1 cellular context compared by ENCODE assay signal in the genomic region with DNA sequence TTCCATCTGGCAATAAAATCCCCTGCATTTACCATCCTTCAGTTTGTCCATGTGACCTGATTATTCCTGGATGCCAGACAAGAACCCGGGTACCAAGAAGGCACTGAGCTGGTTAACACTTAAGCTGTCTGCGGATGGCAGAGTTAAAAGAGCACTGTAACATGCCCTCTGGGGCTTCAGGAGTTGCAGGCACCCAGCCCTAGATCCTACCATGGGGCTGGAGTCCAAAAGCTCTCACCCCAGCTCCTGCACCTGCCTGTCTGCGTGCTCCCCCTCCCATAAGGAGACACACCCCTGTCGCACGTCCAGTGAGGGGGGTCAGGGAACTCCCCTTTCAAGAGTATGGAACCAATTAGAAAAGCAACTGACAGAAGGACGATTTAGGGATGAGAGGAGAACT.
TF ChIP-seq lines count a peak whose summit lies in the region.

No MANE protein-coding gene starts in this region.

TF ChIP-seq in GM23338, 12 proteins besides CTCF, POLR2A, EP300 and RAD21 (continued from another document):
- TF ChIP-seq, protein P1, sequence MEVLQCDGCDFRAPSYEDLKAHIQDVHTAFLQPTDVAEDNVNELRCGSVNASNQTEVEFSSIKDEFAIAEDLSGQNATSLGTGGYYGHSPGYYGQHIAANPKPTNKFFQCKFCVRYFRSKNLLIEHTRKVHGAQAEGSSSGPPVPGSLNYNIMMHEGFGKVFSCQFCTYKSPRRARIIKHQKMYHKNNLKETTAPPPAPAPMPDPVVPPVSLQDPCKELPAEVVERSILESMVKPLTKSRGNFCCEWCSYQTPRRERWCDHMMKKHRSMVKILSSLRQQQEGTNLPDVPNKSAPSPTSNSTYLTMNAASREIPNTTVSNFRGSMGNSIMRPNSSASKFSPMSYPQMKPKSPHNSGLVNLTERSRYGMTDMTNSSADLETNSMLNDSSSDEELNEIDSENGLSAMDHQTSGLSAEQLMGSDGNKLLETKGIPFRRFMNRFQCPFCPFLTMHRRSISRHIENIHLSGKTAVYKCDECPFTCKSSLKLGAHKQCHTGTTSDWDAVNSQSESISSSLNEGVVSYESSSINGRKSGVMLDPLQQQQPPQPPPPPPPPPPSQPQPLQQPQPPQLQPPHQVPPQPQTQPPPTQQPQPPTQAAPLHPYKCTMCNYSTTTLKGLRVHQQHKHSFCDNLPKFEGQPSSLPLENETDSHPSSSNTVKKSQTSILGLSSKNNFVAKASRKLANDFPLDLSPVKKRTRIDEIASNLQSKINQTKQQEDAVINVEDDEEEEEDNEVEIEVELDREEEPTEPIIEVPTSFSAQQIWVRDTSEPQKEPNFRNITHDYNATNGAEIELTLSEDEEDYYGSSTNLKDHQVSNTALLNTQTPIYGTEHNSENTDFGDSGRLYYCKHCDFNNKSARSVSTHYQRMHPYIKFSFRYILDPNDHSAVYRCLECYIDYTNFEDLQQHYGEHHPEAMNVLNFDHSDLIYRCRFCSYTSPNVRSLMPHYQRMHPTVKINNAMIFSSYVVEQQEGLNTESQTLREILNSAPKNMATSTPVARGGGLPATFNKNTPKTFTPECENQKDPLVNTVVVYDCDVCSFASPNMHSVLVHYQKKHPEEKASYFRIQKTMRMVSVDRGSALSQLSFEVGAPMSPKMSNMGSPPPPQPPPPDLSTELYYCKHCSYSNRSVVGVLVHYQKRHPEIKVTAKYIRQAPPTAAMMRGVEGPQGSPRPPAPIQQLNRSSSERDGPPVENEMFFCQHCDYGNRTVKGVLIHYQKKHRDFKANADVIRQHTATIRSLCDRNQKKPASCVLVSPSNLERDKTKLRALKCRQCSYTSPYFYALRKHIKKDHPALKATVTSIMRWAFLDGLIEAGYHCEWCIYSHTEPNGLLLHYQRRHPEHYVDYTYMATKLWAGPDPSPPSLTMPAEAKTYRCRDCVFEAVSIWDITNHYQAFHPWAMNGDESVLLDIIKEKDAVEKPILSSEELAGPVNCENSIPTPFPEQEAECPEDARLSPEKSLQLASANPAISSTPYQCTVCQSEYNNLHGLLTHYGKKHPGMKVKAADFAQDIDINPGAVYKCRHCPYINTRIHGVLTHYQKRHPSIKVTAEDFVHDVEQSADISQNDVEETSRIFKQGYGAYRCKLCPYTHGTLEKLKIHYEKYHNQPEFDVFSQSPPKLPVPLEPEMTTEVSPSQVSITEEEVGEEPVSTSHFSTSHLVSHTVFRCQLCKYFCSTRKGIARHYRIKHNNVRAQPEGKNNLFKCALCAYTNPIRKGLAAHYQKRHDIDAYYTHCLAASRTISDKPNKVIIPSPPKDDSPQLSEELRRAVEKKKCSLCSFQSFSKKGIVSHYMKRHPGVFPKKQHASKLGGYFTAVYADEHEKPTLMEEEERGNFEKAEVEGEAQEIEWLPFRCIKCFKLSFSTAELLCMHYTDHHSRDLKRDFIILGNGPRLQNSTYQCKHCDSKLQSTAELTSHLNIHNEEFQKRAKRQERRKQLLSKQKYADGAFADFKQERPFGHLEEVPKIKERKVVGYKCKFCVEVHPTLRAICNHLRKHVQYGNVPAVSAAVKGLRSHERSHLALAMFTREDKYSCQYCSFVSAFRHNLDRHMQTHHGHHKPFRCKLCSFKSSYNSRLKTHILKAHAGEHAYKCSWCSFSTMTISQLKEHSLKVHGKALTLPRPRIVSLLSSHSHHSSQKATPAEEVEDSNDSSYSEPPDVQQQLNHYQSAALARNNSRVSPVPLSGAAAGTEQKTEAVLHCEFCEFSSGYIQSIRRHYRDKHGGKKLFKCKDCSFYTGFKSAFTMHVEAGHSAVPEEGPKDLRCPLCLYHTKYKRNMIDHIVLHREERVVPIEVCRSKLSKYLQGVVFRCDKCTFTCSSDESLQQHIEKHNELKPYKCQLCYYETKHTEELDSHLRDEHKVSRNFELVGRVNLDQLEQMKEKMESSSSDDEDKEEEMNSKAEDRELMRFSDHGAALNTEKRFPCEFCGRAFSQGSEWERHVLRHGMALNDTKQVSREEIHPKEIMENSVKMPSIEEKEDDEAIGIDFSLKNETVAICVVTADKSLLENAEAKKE (CRISPR knock-in tag; IDR thresholded peaks at IDR 0.05) = no peak
- TF ChIP-seq NANOG (IDR thresholded peaks at IDR 0.05; ENCODE audit: borderline replicate concordance) (no peak), EZH2phosphoT487 (IDR thresholded peaks at IDR 0.05; ENCODE audit: unreplicated experiment) (no peak)
- TF ChIP-seq, protein P2, sequence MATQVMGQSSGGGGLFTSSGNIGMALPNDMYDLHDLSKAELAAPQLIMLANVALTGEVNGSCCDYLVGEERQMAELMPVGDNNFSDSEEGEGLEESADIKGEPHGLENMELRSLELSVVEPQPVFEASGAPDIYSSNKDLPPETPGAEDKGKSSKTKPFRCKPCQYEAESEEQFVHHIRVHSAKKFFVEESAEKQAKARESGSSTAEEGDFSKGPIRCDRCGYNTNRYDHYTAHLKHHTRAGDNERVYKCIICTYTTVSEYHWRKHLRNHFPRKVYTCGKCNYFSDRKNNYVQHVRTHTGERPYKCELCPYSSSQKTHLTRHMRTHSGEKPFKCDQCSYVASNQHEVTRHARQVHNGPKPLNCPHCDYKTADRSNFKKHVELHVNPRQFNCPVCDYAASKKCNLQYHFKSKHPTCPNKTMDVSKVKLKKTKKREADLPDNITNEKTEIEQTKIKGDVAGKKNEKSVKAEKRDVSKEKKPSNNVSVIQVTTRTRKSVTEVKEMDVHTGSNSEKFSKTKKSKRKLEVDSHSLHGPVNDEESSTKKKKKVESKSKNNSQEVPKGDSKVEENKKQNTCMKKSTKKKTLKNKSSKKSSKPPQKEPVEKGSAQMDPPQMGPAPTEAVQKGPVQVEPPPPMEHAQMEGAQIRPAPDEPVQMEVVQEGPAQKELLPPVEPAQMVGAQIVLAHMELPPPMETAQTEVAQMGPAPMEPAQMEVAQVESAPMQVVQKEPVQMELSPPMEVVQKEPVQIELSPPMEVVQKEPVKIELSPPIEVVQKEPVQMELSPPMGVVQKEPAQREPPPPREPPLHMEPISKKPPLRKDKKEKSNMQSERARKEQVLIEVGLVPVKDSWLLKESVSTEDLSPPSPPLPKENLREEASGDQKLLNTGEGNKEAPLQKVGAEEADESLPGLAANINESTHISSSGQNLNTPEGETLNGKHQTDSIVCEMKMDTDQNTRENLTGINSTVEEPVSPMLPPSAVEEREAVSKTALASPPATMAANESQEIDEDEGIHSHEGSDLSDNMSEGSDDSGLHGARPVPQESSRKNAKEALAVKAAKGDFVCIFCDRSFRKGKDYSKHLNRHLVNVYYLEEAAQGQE (IDR thresholded peaks at IDR 0.05; ENCODE audit: unreplicated experiment) = no peak
